Comparison of ENCODE assay signal across 35 cellular contexts in the genomic region with DNA sequence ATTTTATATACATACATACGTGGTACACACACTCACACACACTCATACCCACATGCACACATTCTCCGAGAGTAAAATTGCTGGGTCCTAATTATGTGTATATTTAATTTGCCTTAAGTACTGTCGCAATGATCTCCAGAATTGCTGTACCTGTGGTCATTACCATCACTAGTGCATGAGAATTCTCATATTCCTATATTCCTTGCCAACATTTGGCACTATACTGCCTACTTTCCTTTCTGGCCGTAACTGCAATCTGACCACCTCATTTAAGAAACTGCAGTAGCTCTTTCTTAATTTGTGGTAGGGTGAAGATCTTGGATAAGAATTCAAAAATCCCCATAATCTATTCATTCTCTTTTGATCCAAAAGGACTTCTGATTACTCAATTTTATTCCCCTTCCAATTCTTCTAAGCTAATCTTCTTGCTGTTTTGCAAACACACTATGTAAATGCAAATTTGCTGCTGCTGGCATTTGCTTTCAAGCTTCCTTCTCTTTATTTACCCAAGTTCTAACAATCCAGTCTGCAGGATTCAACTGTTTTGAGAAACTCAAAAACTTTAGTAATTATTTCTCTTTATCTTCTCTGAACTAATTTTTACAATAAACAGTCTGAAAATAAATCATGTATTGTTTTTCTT. TPM values are rescaled to one million over a fixed set of nuclear protein-coding genes. Genes with fewer than 3 reads are reported as not detected.
"Had no signal": no experiment of that assay in that cellular context is flagged by ENCODE, and none has a peak within 500 bp of the region (broad histone marks: within the 10 kb centered on the region; RNA-seq: fewer than 3 reads in every experiment).

No MANE protein-coding gene starts in this region.

- H3K4me1 Mint-ChIP-seq: activated CD4-positive, alpha-beta T cell treated with anti-CD3 and anti-CD28 coated beads, Interleukin-2, amount 10 ng/mL, durations not matched to agents 24 days and 14 days had no signal

- H3K36me3 ChIP-seq: adrenal gland, breast epithelium, Peyer's patch, SJSA1 had no signal

- DNase-seq: activated CD4-positive, alpha-beta memory T cell treated with anti-CD3 and anti-CD28 coated beads for 36 hours; activated CD4-positive, alpha-beta T cell treated with anti-CD3 and anti-CD28 coated beads, Interleukin-2, amount 10 ng/mL, durations not matched to agents 24 days and 14 days; activated CD8-positive, alpha-beta memory T cell treated with anti-CD3 and anti-CD28 coated beads, Interleukin-2, amount 50 U/mL, for 4 hours; activated gamma-delta T cell treated with Interleukin-2 at 50 U/mL for 16 hours; activated naive CD4-positive, alpha-beta T cell treated with anti-CD3 and anti-CD28 coated beads for 36 hours; activated T-cell treated with anti-CD3 and anti-CD28 coated beads for 4 hours; activated T-cell treated with anti-CD3 and anti-CD28 coated beads, Interleukin-2, amount 50 U/mL, for 4 hours; adrenal gland; body of pancreas; NCI-H1092 treated with DMSO at 0.1 percent for 48 hours; NCI-H1417; NCI-H146; NCI-H187; NCI-H2029 treated with DMSO at 0.1 percent for 48 hours; NCI-H2107; NCI-H2171; NCI-H510A; NCI-H526; NCI-H748 treated with DMSO at 0.1 percent for 48 hours; NK-92 treated with Interleukin-12 subunit alpha and Interleukin-12 subunit beta, amount 100 ng/mL, for 24 hours; PC-3; Peyer's patch; RPMI8226; SHP77 treated with DMSO at 0.1 percent for 48 hours; SK-N-SH had no signal

- H3K27ac Mint-ChIP-seq: activated CD4-positive, alpha-beta memory T cell treated with anti-CD3 and anti-CD28 coated beads for 36 hours; activated CD4-positive, alpha-beta T cell treated with anti-CD3 and anti-CD28 coated beads, Interleukin-2, amount 10 ng/mL, durations not matched to agents 24 days and 14 days; activated naive CD4-positive, alpha-beta T cell treated with anti-CD3 and anti-CD28 coated beads for 36 hours; activated naive CD4-positive, alpha-beta T cell treated with anti-CD3 and anti-CD28 coated beads, Interleukin-2, amount 50 U/mL, for 72 hours; activated T-helper 1 cell treated with anti-CD3 and anti-CD28 coated beads, Interleukin-12 subunit alpha, Interleukin-12 subunit beta, Interleukin-2, Interleukin-4 antibody, amounts not matched to agents 30 ng/mL and 10 ng/mL and 1 ng/mL, durations not matched to agents 14 hours and 24 hours and 36 hours; T-helper 1 cell treated with Interleukin-12 subunit alpha and Interleukin-12 subunit beta and Interleukin-4 antibody, amounts not matched to agents 30 μg/mL and 1 μg/mL, for 36 hours; T-helper 2 cell treated with Interferon-gamma antibody and Interleukin-4, amounts not matched to agents 5 μg/mL and 100 μg/mL, for 36 hours had no signal

- H3K4me3 ChIP-seq: body of pancreas, breast epithelium, Peyer's patch, SJSA1 had no signal

- FAIRE-seq: astrocyte, TTC549 had no signal

- H3K36me3 Mint-ChIP-seq: activated CD4-positive, alpha-beta memory T cell treated with anti-CD3 and anti-CD28 coated beads for 36 hours; activated naive CD4-positive, alpha-beta T cell treated with anti-CD3 and anti-CD28 coated beads, Interleukin-2, amount 50 U/mL, for 72 hours had no signal

- H3K4me2 ChIP-seq: SK-N-SH had no signal

- H3K4me3 Mint-ChIP-seq: activated CD4-positive, alpha-beta memory T cell treated with anti-CD3 and anti-CD28 coated beads for 36 hours; activated CD4-positive, alpha-beta T cell treated with anti-CD3 and anti-CD28 coated beads, Interleukin-2, amount 10 ng/mL, durations not matched to agents 24 days and 14 days; activated naive CD4-positive, alpha-beta T cell treated with anti-CD3 and anti-CD28 coated beads for 36 hours; activated T-cell treated with anti-CD3 and anti-CD28 coated beads, Interleukin-2, amount 50 U/mL, for 4 hours; activated T-helper 1 cell treated with anti-CD3 and anti-CD28 coated beads, Interleukin-12 subunit alpha, Interleukin-12 subunit beta, Interleukin-2, Interleukin-4 antibody, amounts not matched to agents 30 ng/mL and 10 ng/mL and 1 ng/mL, durations not matched to agents 14 hours and 24 hours and 36 hours; T-helper 1 cell treated with Interleukin-12 subunit alpha and Interleukin-12 subunit beta and Interleukin-4 antibody, amounts not matched to agents 30 μg/mL and 1 μg/mL, for 36 hours; T-helper 2 cell treated with Interferon-gamma antibody and Interleukin-4, amounts not matched to agents 5 μg/mL and 100 μg/mL, for 36 hours had no signal

- ATAC-seq: activated naive CD4-positive, alpha-beta T cell treated with anti-CD3 and anti-CD28 coated beads, Interleukin-2, amount 50 U/mL, for 72 hours; activated T-cell treated with anti-CD3 and anti-CD28 coated beads, Interleukin-2, amount 50 U/mL, for 4 hours; body of pancreas; PC-3 had no signal

- H3K9me3 Mint-ChIP-seq: activated CD4-positive, alpha-beta memory T cell treated with anti-CD3 and anti-CD28 coated beads for 36 hours; activated CD4-positive, alpha-beta T cell treated with anti-CD3 and anti-CD28 coated beads, Interleukin-2, amount 10 ng/mL, durations not matched to agents 24 days and 14 days; activated naive CD4-positive, alpha-beta T cell treated with anti-CD3 and anti-CD28 coated beads for 36 hours; activated naive CD4-positive, alpha-beta T cell treated with anti-CD3 and anti-CD28 coated beads, Interleukin-2, amount 50 U/mL, for 72 hours; activated T-cell treated with anti-CD3 and anti-CD28 coated beads, Interleukin-2, amount 50 U/mL, for 4 hours; activated T-helper 1 cell treated with anti-CD3 and anti-CD28 coated beads, Interleukin-12 subunit alpha, Interleukin-12 subunit beta, Interleukin-2, Interleukin-4 antibody, amounts not matched to agents 30 ng/mL and 10 ng/mL and 1 ng/mL, durations not matched to agents 14 hours and 24 hours and 36 hours; T-helper 1 cell treated with Interleukin-12 subunit alpha and Interleukin-12 subunit beta and Interleukin-4 antibody, amounts not matched to agents 30 μg/mL and 1 μg/mL, for 36 hours; T-helper 2 cell treated with Interferon-gamma antibody and Interleukin-4, amounts not matched to agents 5 μg/mL and 100 μg/mL, for 36 hours had no signal

- H3K9ac ChIP-seq: SK-N-SH had no signal

- H3K27me3 ChIP-seq: adrenal gland, body of pancreas, breast epithelium, Peyer's patch had no signal

- H3K27ac ChIP-seq: adrenal gland, body of pancreas, breast epithelium, Peyer's patch, SJSA1 had no signal

- H3K4me1 ChIP-seq: body of pancreas, breast epithelium, Peyer's patch had no signal

- H3K9me3 ChIP-seq: adrenal gland, body of pancreas, breast epithelium, Peyer's patch, SJSA1, SK-N-SH had no signal

RNA-seq across cellular contexts. Expression of a gene that starts 45.1 kb away (rescaled TPM):
- total RNA-seq: activated CD4-positive, alpha-beta memory T cell treated with anti-CD3 and anti-CD28 coated beads for 36 hours; activated CD4-positive, alpha-beta T cell treated with anti-CD3 and anti-CD28 coated beads, Interleukin-2, amount 10 ng/mL, durations not matched to agents 24 days and 14 days; activated naive CD4-positive, alpha-beta T cell treated with anti-CD3 and anti-CD28 coated beads for 36 hours; activated naive CD4-positive, alpha-beta T cell treated with anti-CD3 and anti-CD28 coated beads, Interleukin-2, amount 50 U/mL, for 72 hours; activated T-cell treated with anti-CD3 and anti-CD28 coated beads, Interleukin-2, amount 50 U/mL, for 4 hours; activated T-helper 1 cell treated with anti-CD3 and anti-CD28 coated beads, Interleukin-12 subunit alpha, Interleukin-12 subunit beta, Interleukin-2, Interleukin-4 antibody, amounts not matched to agents 30 ng/mL and 10 ng/mL and 1 ng/mL, durations not matched to agents 14 hours and 24 hours and 36 hours; adrenal gland; astrocyte; body of pancreas; breast epithelium; cardiac septum; M059J; PC-3; Peyer's patch; SJSA1 had no signal
- polyA plus RNA-seq: adrenal gland, SK-N-SH had no signal
